2 cellular contexts compared by ENCODE assay signal in genomic region chr15:39360417-39360816, GRCh38.
A peak's percentile ranks its signal among the peaks of the same experiment; 100 is the strongest.
TF ChIP-seq lines count a peak whose summit lies in the region.

No MANE protein-coding gene starts in this region.

TF ChIP-seq in IMR-90, 13 proteins besides CTCF, POLR2A, EP300 and RAD21:
- TF ChIP-seq RFX5 (IDR thresholded peaks at IDR 0.05; ENCODE audit: low read depth, low read length) (no peak), NFE2L2 (IDR thresholded peaks at IDR 0.05; ENCODE audit: low read depth, low read length) (no peak), MAFK (IDR thresholded peaks at IDR 0.05; ENCODE audit: low read depth, low read length) (no peak), CHD1 (IDR thresholded peaks at IDR 0.05; ENCODE audit: low read depth, low read length) (no peak), MXI1 (IDR thresholded peaks at IDR 0.05; ENCODE audit: borderline replicate concordance, low read depth, low read length) (no peak), CEBPB (IDR thresholded peaks at IDR 0.05; ENCODE audit: low read depth, low read length) (no peak)

TF ChIP-seq in HepG2, 621 proteins besides CTCF, POLR2A, EP300 and RAD21 (continues in another document):
- peak; percentile 61 for TF ChIP-seq HOMEZ (CRISPR knock-in tag; IDR thresholded peaks at IDR 0.05; ENCODE audit: low read depth)
- TF ChIP-seq ZNF44 (CRISPR knock-in tag; IDR thresholded peaks at IDR 0.05): no peak
- TF ChIP-seq HMG20A (CRISPR knock-in tag; IDR thresholded peaks at IDR 0.05; ENCODE audit: borderline replicate concordance): peak; percentile 40; the same call in 1 of the 2 replicates
- TF ChIP-seq PAXIP1 (CRISPR knock-in tag; conservative IDR thresholded peaks at IDR 0.05): peak; percentile 31; the same call in 1 of the 2 replicates
- TF ChIP-seq ELF1 (CRISPR knock-in tag; IDR thresholded peaks at IDR 0.05): no peak
- TF ChIP-seq MED1 (CRISPR knock-in tag; IDR thresholded peaks at IDR 0.05): peak; percentile 79
- TF ChIP-seq MIXL1 (CRISPR knock-in tag; IDR thresholded peaks at IDR 0.05): 0 out of 2 replicates have a peak, but pooled peaks have one; percentile 52
- peak; percentile 46; the same call in 1 of the 2 replicates for TF ChIP-seq SAP130 (CRISPR knock-in tag; IDR thresholded peaks at IDR 0.05; ENCODE audit: low read depth)
- TF ChIP-seq ZNF644 (CRISPR knock-in tag; IDR thresholded peaks at IDR 0.05; ENCODE audit: low read depth): peak; percentile 48; the same call in 1 of the 2 replicates
- TF ChIP-seq HNF1A (IDR thresholded peaks at IDR 0.05; ENCODE audit: low read depth): peak; percentile 56; the same call in 1 of the 2 replicates
- TF ChIP-seq HNF1A (CRISPR knock-in tag; IDR thresholded peaks at IDR 0.05; ENCODE audit: borderline replicate concordance): no peak
- TF ChIP-seq NR2F6 (IDR thresholded peaks at IDR 0.05): peak; percentile 11; the same call in 1 of the 2 replicates
- peak; percentile 16; the same call in 1 of the 2 replicates for TF ChIP-seq NR2F6 (CRISPR knock-in tag; IDR thresholded peaks at IDR 0.05)
- peak; percentile 46; the same call in 1 of the 2 replicates for TF ChIP-seq ARID5B (CRISPR knock-in tag; IDR thresholded peaks at IDR 0.05)
- TF ChIP-seq ZBTB46 (CRISPR knock-in tag; IDR thresholded peaks at IDR 0.05; ENCODE audit: borderline replicate concordance): no peak
- TF ChIP-seq NR2F2 (IDR thresholded peaks at IDR 0.05; ENCODE audit: borderline replicate concordance, low read depth): no peak
- no peak for TF ChIP-seq ZBTB42 (CRISPR knock-in tag; IDR thresholded peaks at IDR 0.05)
- peak; percentile 92 for TF ChIP-seq TFE3 (CRISPR knock-in tag; IDR thresholded peaks at IDR 0.05)
- TF ChIP-seq RBAK (CRISPR knock-in tag; IDR thresholded peaks at IDR 0.05): no peak
- peak; percentile 32; the same call in 1 of the 2 replicates for TF ChIP-seq FOXA3 (CRISPR knock-in tag; IDR thresholded peaks at IDR 0.05)
- TF ChIP-seq FOXA1 (IDR thresholded peaks at IDR 0.05): no peak
- TF ChIP-seq FOXA1 (CRISPR knock-in tag; IDR thresholded peaks at IDR 0.05): peak; percentile 65
- TF ChIP-seq RXRB (CRISPR knock-in tag; IDR thresholded peaks at IDR 0.05; ENCODE audit: borderline replicate concordance): peak; percentile 18; the same call in 1 of the 2 replicates
- TF ChIP-seq TRIM24 (CRISPR knock-in tag; IDR thresholded peaks at IDR 0.05): no peak
- no peak for TF ChIP-seq YEATS4 (CRISPR knock-in tag; IDR thresholded peaks at IDR 0.05; ENCODE audit: borderline replicate concordance)
- TF ChIP-seq HDAC6 (IDR thresholded peaks at IDR 0.05; ENCODE audit: low read depth, low read length): no peak
- no peak for TF ChIP-seq NFRKB (IDR thresholded peaks at IDR 0.05)
- peak; percentile 68 for TF ChIP-seq RARA (CRISPR knock-in tag; IDR thresholded peaks at IDR 0.05)
- TF ChIP-seq NFYB (CRISPR knock-in tag; IDR thresholded peaks at IDR 0.05): no peak
- no peak for TF ChIP-seq ZNF512B (CRISPR knock-in tag; IDR thresholded peaks at IDR 0.05; ENCODE audit: borderline replicate concordance)
- no peak for TF ChIP-seq ZBTB33 (CRISPR knock-in tag; IDR thresholded peaks at IDR 0.05)
- TF ChIP-seq GATAD2A (CRISPR knock-in tag; IDR thresholded peaks at IDR 0.05): 0 out of 2 replicates have a peak, but pooled peaks have one; percentile 28
- TF ChIP-seq POLR2AphosphoS5 (IDR thresholded peaks at IDR 0.05; ENCODE audit: low read depth, low read length): no peak
- TF ChIP-seq ZNF878 (CRISPR knock-in tag; IDR thresholded peaks at IDR 0.05): no peak
- no peak for TF ChIP-seq IRX3 (CRISPR knock-in tag; IDR thresholded peaks at IDR 0.05; ENCODE audit: borderline replicate concordance, low read depth)
